In the genomic region with DNA sequence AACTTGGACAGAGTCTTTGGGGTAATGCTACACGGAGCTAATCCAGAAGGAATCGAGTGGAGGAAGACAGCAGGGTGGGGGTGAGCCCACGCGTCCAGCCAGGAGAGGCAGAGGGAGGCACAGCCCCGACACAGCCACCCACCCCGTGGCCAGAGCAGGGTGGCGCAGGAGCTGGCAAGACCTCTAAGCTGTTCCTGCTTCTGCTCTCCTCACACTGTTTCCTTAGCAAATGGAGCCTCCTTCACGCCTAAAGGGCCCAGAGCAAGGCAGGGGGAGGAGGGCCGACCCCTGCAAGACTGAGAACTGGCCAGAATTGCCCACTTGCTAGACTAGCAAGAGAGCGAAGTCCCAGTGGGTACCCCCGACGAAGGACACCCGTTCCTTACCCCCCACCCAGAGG, we compare ENCODE assay signal across 14 cellular contexts.
DNase-seq lines count a peak whose midpoint lies in the region; ATAC-seq and TF ChIP-seq lines count a peak whose summit lies in the region.
"Had no signal": no experiment of that assay in that cellular context is flagged by ENCODE, and none has a peak within 500 bp of the region (broad histone marks: within the 10 kb centered on the region; RNA-seq: fewer than 3 reads in every experiment).

No MANE protein-coding gene starts in this region.

- WGBS in mammary epithelial cell (ENCODE audit: low coverage, missing lambda C conversion rate): 45% methylated on average over 11 of the region's 13 CpGs

- H3K9me3 ChIP-seq in OCI-LY1 (ENCODE audit: low read length) (no peaks in the 10 kb centered on the region), BE2C (no peaks in the 10 kb centered on the region), mammary epithelial cell (replicated peaks; ENCODE audit: insufficient read depth, low read length) (no peaks in the 10 kb centered on the region)
- H3K9me3 ChIP-seq: suprapubic skin had no signal

- no peak overlapping the region for H2AFZ ChIP-seq in OCI-LY1 (ENCODE audit: low read length)
- no peak overlapping the region for H2AFZ ChIP-seq in mammary epithelial cell (ENCODE audit: low read depth, low read length)

- CTCF ChIA-PET in mammary epithelial cell (lab: Charles Lee; ENCODE audit: low non-redundant PET): no interaction called here

- dilution Hi-C loops in mammary epithelial cell (cut with HindIII; ENCODE audit: low sequenced_read_pairs): no loop called here

- peak; percentile 53 for DNase-seq in D341Med (ENCODE audit: low spot score)
- peak; percentile 21 for DNase-seq in fibroblast of mammary gland (ENCODE audit: low read depth)
- no peak for DNase-seq in sciatic nerve (ENCODE audit: low spot score)
- DNase-seq in midbrain (lab: John Stamatoyannopoulos, UW): no peak
- DNase-seq in BE2C: no peak
- no peak for DNase-seq in mammary epithelial cell
- DNase-seq: activated CD4-positive, alpha-beta T cell treated with anti-CD3 and anti-CD28 coated beads, Interleukin-2, amount 50 U/mL, for 4 hours; activated gamma-delta T cell; AML-193; glutamatergic neuron; NCI-H1436 treated with DMSO at 0.1 percent for 48 hours had no signal

- no peak overlapping the region for H3K4me2 ChIP-seq in OCI-LY1 (ENCODE audit: low read length)
- H3K4me2 ChIP-seq in mammary epithelial cell (ENCODE audit: insufficient read depth, low read depth, low read length): no peak overlapping the region

- no peak overlapping the region for H3K27ac ChIP-seq in OCI-LY1 (ENCODE audit: low read depth, low read length, poor library complexity, severe bottlenecking)
- H3K27ac ChIP-seq in mammary epithelial cell (ENCODE audit: insufficient read depth, low read depth, low read length): no peak overlapping the region
- H3K27ac ChIP-seq: suprapubic skin had no signal

- intact Hi-C loops in sciatic nerve (cut with DNase I) (no loop called here), mammary epithelial cell (cut with micrococcal nuclease) (no loop called here)

- no TSS peak for BruUV-seq in mammary epithelial cell (replicated peaks; lab: Mats Ljungman, UMichigan)

- in situ Hi-C loops in mammary epithelial cell (cut with MboI; ENCODE audit: low sequenced_read_pairs in 2 of 2): no loop called here

- no peak overlapping the region for H3K9ac ChIP-seq in OCI-LY1 (ENCODE audit: low read length)
- no peak overlapping the region for H3K9ac ChIP-seq in mammary epithelial cell (ENCODE audit: insufficient read depth, low read length)

- no peaks in the 10 kb centered on the region for H3K9me2 ChIP-seq in OCI-LY1 (ENCODE audit: low read depth, low read length)

- ATAC-seq in sciatic nerve: peak; percentile 57
- ATAC-seq: K562 had no signal

- H3K27me3 ChIP-seq in OCI-LY1 (ENCODE audit: insufficient read depth, low read length): no peaks in the 10 kb centered on the region; the same call in 1 of the 2 replicates
- no peaks in the 10 kb centered on the region for H3K27me3 ChIP-seq in BE2C
- H3K27me3 ChIP-seq in mammary epithelial cell (ENCODE audit: insufficient read depth, low read length): no peaks in the 10 kb centered on the region
- H3K27me3 ChIP-seq: suprapubic skin had no signal

- H3K4me3 ChIP-seq in OCI-LY1 (ENCODE audit: low read depth, low read length, poor library complexity, severe bottlenecking) (no peak overlapping the region), fibroblast of mammary gland (ENCODE audit: control insufficient read depth, low read depth, low read length) (no peak overlapping the region), BE2C (ENCODE audit: low read depth, low read length) (no peak overlapping the region), mammary epithelial cell (replicated peaks in 1 of 3; ENCODE audit: insufficient read depth in 1 of 3, low read depth in 2 of 3, low read length in 3 of 3) (no peak overlapping the region)
- H3K4me3 ChIP-seq: K562, suprapubic skin had no signal

- no peaks in the 10 kb centered on the region for H3F3A ChIP-seq in OCI-LY1 (ENCODE audit: insufficient read depth, low read length)

- H4K20me1 ChIP-seq in OCI-LY1 (ENCODE audit: insufficient read depth, low read length) (no peaks in the 10 kb centered on the region), mammary epithelial cell (ENCODE audit: insufficient read depth, low read length) (no peaks in the 10 kb centered on the region)

- H3K79me2 ChIP-seq in OCI-LY1 (ENCODE audit: insufficient read depth, low read length): no peaks in the 10 kb centered on the region
- no peaks in the 10 kb centered on the region for H3K79me2 ChIP-seq in mammary epithelial cell (ENCODE audit: insufficient read depth, low read length)

- TF ChIP-seq CTCF in OCI-LY1 (IDR thresholded peaks at IDR 0.05; ENCODE audit: low read length) (0 out of 2 replicates have a peak, but pooled peaks have one; percentile 8), fibroblast of mammary gland (conservative IDR thresholded peaks at IDR 0.05; ENCODE audit: control insufficient read depth, insufficient read depth, low read depth, low read length) (no peak), BE2C (IDR thresholded peaks at IDR 0.05; ENCODE audit: low read depth, low read length) (no peak), mammary epithelial cell (conservative IDR thresholded peaks at IDR 0.05 in 1 of 2, IDR thresholded peaks at IDR 0.05 in 1 of 2; ENCODE audit: extremely low read depth in 1 of 2, insufficient read depth in 1 of 2, low read depth in 1 of 2, low read length in 2 of 2) (no peak)

- H3K4me1 ChIP-seq in OCI-LY1 (ENCODE audit: insufficient read depth, low read length, severe bottlenecking) (peaks cover 8% of the 10 kb centered on the region), BE2C (no peaks in the 10 kb centered on the region), mammary epithelial cell (ENCODE audit: insufficient read depth, low read length) (peaks cover 4% of the 10 kb centered on the region)

- H3K36me3 ChIP-seq in OCI-LY1 (ENCODE audit: insufficient read depth, low read length) (no peaks in the 10 kb centered on the region), BE2C (no peaks in the 10 kb centered on the region), mammary epithelial cell (ENCODE audit: insufficient read depth, low read length) (no peaks in the 10 kb centered on the region)
- H3K36me3 ChIP-seq: suprapubic skin had no signal

Comparison
In these comparisons a context has a peak if more than half of its experiments do, and no peak if none do; other contexts are left out.
1. DNase-seq: peak in D341Med (single experiment) and fibroblast of mammary gland (single experiment); none in sciatic nerve (single experiment), midbrain (single experiment), BE2C (single experiment) and mammary epithelial cell (single experiment).